Comparison of ENCODE assay signal across 8 cellular contexts in the genomic region with DNA sequence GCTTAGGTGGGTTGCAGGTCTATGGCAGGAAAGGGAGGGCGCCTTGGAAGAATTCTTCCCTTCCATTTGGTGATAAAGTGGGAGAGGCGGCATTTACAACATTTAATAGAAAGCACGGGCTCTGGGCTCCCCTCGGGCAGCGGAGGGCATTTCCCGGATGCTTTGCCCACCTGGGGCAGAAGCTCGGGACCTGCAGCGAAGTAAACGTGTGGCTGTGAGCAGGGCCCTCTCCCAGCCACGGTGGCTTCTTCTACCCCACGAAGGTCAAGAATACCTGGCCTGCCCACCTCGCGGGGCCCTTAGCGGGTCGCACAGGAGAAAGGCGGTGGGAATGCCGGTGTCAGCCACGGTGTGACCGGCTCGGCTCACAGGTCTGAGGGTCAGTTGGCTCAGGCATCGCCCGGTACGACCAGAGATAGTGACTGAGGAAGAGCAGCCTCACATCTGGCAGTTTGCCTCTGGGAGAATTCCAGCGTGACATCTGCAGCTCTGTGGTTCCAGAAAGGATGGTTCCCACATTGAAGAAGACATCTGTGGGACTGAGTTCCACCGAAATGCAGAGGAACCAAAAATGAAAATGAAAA. TPM values are rescaled to one million over a fixed set of nuclear protein-coding genes. Genes with fewer than 3 reads are reported as not detected.
DNase-seq lines count a peak whose midpoint lies in the region; ATAC-seq and TF ChIP-seq lines count a peak whose summit lies in the region.

No MANE protein-coding gene starts in this region.

- DNase-seq in CD14-positive monocyte (ENCODE audit: low spot score) (no peak), RWPE2 (ENCODE audit: low spot score) (no peak), epithelial cell of proximal tubule (ENCODE audit: low read depth) (no peak), kidney glomerular epithelial cell (lab: John Stamatoyannopoulos, UW) (no peak), NCI-H2196 treated with DMSO at 0.1 percent for 48 hours (lab: John Stamatoyannopoulos, UW; ENCODE audit: unreplicated experiment) (no peak)
- DNase-seq in naive thymus-derived CD8-positive, alpha-beta T cell = no peak

- TF ChIP-seq CTCF in CD14-positive monocyte (IDR thresholded peaks at IDR 0.05) (no peak), RWPE2 (IDR thresholded peaks at IDR 0.05; ENCODE audit: poor library complexity, severe bottlenecking) (no peak), epithelial cell of proximal tubule (conservative IDR thresholded peaks at IDR 0.05; ENCODE audit: low read depth, low read length) (no peak)

- H3K4me3 ChIP-seq in RWPE2 (ENCODE audit: severe bottlenecking) (peak overlapping the region; percentile 90), epithelial cell of proximal tubule (ENCODE audit: low read depth, low read length) (peak overlapping the region; percentile 82)

- H3K27ac ChIP-seq in RWPE2 (ENCODE audit: poor library complexity, severe bottlenecking) = peak overlapping the region; percentile 99

- H3K4me1 Mint-ChIP-seq in CD14-positive monocyte = peaks cover 41% of the 10 kb centered on the region
- peaks cover 7 to 24% (median 18%) of the 10 kb centered on the region in 4 donors for H3K4me1 Mint-ChIP-seq in naive thymus-derived CD8-positive, alpha-beta T cell

- peaks cover 32% of the 10 kb centered on the region for H3K4me1 ChIP-seq in RWPE2 (ENCODE audit: insufficient read depth, poor library complexity, severe bottlenecking)

- peak overlapping the region; percentile 80 to 95 (median 92) for H3K27ac Mint-ChIP-seq in CD14-positive monocyte
- H3K27ac Mint-ChIP-seq in naive thymus-derived CD8-positive, alpha-beta T cell = peak overlapping the region in 1 of 10 donors; percentile 59

- POLR2A ChIA-PET in naive thymus-derived CD8-positive, alpha-beta T cell (lab: Charles Lee) = no interaction called here

- no peaks in the 10 kb centered on the region for H3K9me3 ChIP-seq in RWPE2 (ENCODE audit: severe bottlenecking)

- peaks cover 7 to 16% of the 10 kb centered on the region in 2 donors for H3K36me3 Mint-ChIP-seq in CD14-positive monocyte
- H3K36me3 Mint-ChIP-seq in naive thymus-derived CD8-positive, alpha-beta T cell = no peaks in the 10 kb centered on the region

- peak overlapping the region; percentile 90 to 95 for H3K4me3 Mint-ChIP-seq in CD14-positive monocyte
- H3K4me3 Mint-ChIP-seq in naive thymus-derived CD8-positive, alpha-beta T cell = peak overlapping the region; percentile 62 to 79 (median 74)

- peaks cover 0 to 7% (median 0%) of the 10 kb centered on the region in 7 donors for H3K9me3 Mint-ChIP-seq in CD14-positive monocyte
- H3K9me3 Mint-ChIP-seq in naive thymus-derived CD8-positive, alpha-beta T cell = no peaks in the 10 kb centered on the region

- H3K27me3 Mint-ChIP-seq in CD14-positive monocyte (ENCODE audit: low read depth in 3 of 3) = peaks cover 0 to 12% (median 5%) of the 10 kb centered on the region in 3 donors
- H3K27me3 Mint-ChIP-seq in naive thymus-derived CD8-positive, alpha-beta T cell = peaks cover 46 to 92% (median 56%) of the 10 kb centered on the region in 5 donors

- peaks cover 61% of the 10 kb centered on the region for H3K36me3 ChIP-seq in RWPE2 (ENCODE audit: low read depth)

- H3K27me3 ChIP-seq in RWPE2 (ENCODE audit: insufficient read depth, poor library complexity, severe bottlenecking) = no peaks in the 10 kb centered on the region

- intact Hi-C loops in CD14-positive monocyte (cut with micrococcal nuclease) = loop anchor here (5.0 to 10.0 kb wide), 3 partner anchors 53 to 250 kb away; no protein-coding TSS in a partner anchor

- ATAC-seq in GM21423 (IDR thresholded peaks at IDR 0.05; ENCODE audit: unreplicated experiment) (peak; percentile 30), RWPE2 (ENCODE audit: low read depth) (no peak), esophagus mucosa (no peak)
- ATAC-seq in naive thymus-derived CD8-positive, alpha-beta T cell = peak in 1 of 2 donors; percentile 20

RNA-seq across cellular contexts. Expression of a gene that starts 0.6 kb away (rescaled TPM):
- under 1 TPM; 0.29 to 0.77 TPM for polyA plus RNA-seq in CD14-positive monocyte
- 179 and 246 TPM in 2 replicates for total RNA-seq in epithelial cell of proximal tubule
- total RNA-seq in naive thymus-derived CD8-positive, alpha-beta T cell = not detected
- polyA plus RNA-seq in naive thymus-derived CD8-positive, alpha-beta T cell = not detected
- 18.4 TPM for total RNA-seq in esophagus mucosa

Comparison
In these comparisons a context has a peak if more than half of its experiments do, and no peak if none do; other contexts are left out.
1. RNA of a gene that starts 0.6 kb away (total RNA-seq): 179 to 246 TPM in epithelial cell of proximal tubule and 18.4 TPM in esophagus mucosa (single experiment); not detected in naive thymus-derived CD8-positive, alpha-beta T cell; every median in the first group is over 10 times any median in the second.